In genomic region chr7:79298145-79298760, GRCh38 we compare ENCODE assay signal across 9 cellular contexts.
A peak's percentile ranks its signal among the peaks of the same experiment; 100 is the strongest.
DNase-seq lines count a peak whose midpoint lies in the region; ATAC-seq and TF ChIP-seq lines count a peak whose summit lies in the region.
"Had no signal": no experiment of that assay in that cellular context is flagged by ENCODE, and none has a peak within 500 bp of the region (broad histone marks: within the 10 kb centered on the region; RNA-seq: fewer than 3 reads in every experiment).

No MANE protein-coding gene starts in this region.

- no peaks in the 10 kb centered on the region for H3K27me3 ChIP-seq in lower lobe of right lung (ENCODE audit: low read depth)

- DNase-seq in CD1c-positive myeloid dendritic cell (ENCODE audit: extremely low spot score) (peak; percentile 14), NCI-H2227 (lab: John Stamatoyannopoulos, UW; ENCODE audit: unreplicated experiment) (peak; percentile 64), T47D (ENCODE audit: low read depth in 1 of 2, low spot score in 1 of 2) (peak; percentile 33 to 77), lower lobe of right lung (no peak), activated gamma-delta T cell (lab: John Stamatoyannopoulos, UW) (no peak)
- DNase-seq in stimulated activated naive CD8-positive, alpha-beta T cell treated with anti-CD3 and anti-CD28 coated beads, Interleukin-15, Interleukin-2, amounts not matched to agents 100 U/mL and 50 U/mL, for 24 hours: no peak
- DNase-seq: naive B cell had no signal

- intact Hi-C loops in lower lobe of right lung (cut with DNase I): no loop called here

- no peak overlapping the region for H3K4me3 ChIP-seq in lower lobe of right lung

- no peaks in the 10 kb centered on the region for H3K4me1 ChIP-seq in lower lobe of right lung

- no peaks in the 10 kb centered on the region for H3K9me3 ChIP-seq in lower lobe of right lung

- ATAC-seq in GM18868 (IDR thresholded peaks at IDR 0.05; ENCODE audit: unreplicated experiment): peak; percentile 78
- ATAC-seq in lower lobe of right lung: no peak
- ATAC-seq in HG03045 (IDR thresholded peaks at IDR 0.05; ENCODE audit: unreplicated experiment): no peak
- no peak for ATAC-seq in stimulated activated naive CD8-positive, alpha-beta T cell treated with anti-CD3 and anti-CD28 coated beads, Interleukin-15, Interleukin-2, amounts not matched to agents 100 U/mL and 50 U/mL, for 24 hours

- TF ChIP-seq CTCF in lower lobe of right lung (IDR thresholded peaks at IDR 0.05): peak; percentile 72

- H3K27ac ChIP-seq in lower lobe of right lung: no peak overlapping the region

- no peaks in the 10 kb centered on the region for H3K36me3 ChIP-seq in lower lobe of right lung

- in situ Hi-C loops in T47D (cut with HindIII; ENCODE audit: low pct_unique_long_range_greater_than_20kb, low sequenced_read_pairs): no loop called here

Comparison
In these comparisons a context has a peak if more than half of its experiments do, and no peak if none do; other contexts are left out.
1. DNase-seq: peak in CD1c-positive myeloid dendritic cell (single experiment), NCI-H2227 (single experiment) and T47D (2 of 2); none in lower lobe of right lung (single experiment), activated gamma-delta T cell (single experiment) and stimulated activated naive CD8-positive, alpha-beta T cell treated with anti-CD3 and anti-CD28 coated beads, Interleukin-15, Interleukin-2, amounts not matched to agents 100 U/mL and 50 U/mL, for 24 hours (single experiment).